Comparison of ENCODE assay signal across 1 cellular context in genomic region chr10:103659674-103660363, GRCh38.
TF ChIP-seq lines count a peak whose summit lies in the region.

No MANE protein-coding gene starts in this region.

TF ChIP-seq in SK-N-SH treated with all-trans-retinoic acid at 6 μM for 48 hours, 23 proteins besides CTCF, POLR2A, EP300 and RAD21 (continued from another document):
- TF ChIP-seq POU6F1 (CRISPR knock-in tag; IDR thresholded peaks at IDR 0.05; ENCODE audit: borderline replicate concordance, low read depth) (no peak), BACH2 (CRISPR knock-in tag; IDR thresholded peaks at IDR 0.05; ENCODE audit: borderline replicate concordance) (no peak), ESRRG (CRISPR knock-in tag; IDR thresholded peaks at IDR 0.05) (no peak), ZNF8 (CRISPR knock-in tag; IDR thresholded peaks at IDR 0.05) (no peak), GLIS3 (CRISPR knock-in tag; IDR thresholded peaks at IDR 0.05) (no peak), CSDC2 (CRISPR knock-in tag; IDR thresholded peaks at IDR 0.05) (no peak), ARNTL (CRISPR knock-in tag; IDR thresholded peaks at IDR 0.05; ENCODE audit: borderline replicate concordance, low read depth) (no peak), TCF4 (CRISPR knock-in tag; IDR thresholded peaks at IDR 0.05; ENCODE audit: borderline replicate concordance) (no peak)
